9 cellular contexts compared by ENCODE assay signal in the genomic region with DNA sequence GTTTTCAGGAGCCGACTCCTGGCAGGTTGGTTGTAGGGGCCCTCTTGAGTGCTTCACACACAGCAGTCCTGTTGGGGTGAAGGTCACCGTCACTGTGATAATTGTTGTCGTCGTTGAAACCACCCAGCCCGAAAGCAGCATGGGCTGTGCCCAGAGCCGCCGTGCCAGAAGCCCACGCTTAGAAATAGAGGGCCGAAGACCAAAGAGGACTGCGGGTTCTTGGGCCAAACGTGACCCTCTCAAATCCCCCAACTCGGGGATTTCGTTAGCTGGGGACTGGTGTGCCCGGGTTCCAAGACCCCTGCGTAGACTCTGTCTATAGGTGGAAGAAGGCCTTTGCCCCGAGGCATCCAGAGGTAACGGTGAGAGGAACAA. TPM values are rescaled to one million over a fixed set of nuclear protein-coding genes. Genes with fewer than 3 reads are reported as not detected.
DNase-seq lines count a peak whose midpoint lies in the region; ATAC-seq and TF ChIP-seq lines count a peak whose summit lies in the region.
"Had no signal": no experiment of that assay in that cellular context is flagged by ENCODE, and none has a peak within 500 bp of the region (broad histone marks: within the 10 kb centered on the region; RNA-seq: fewer than 3 reads in every experiment).

No MANE protein-coding gene starts in this region.

- intact Hi-C loops in left lung (cut with DNase I) = loop anchor here in 1 of 2 donors (5.0 kb wide), 1 partner anchor 223 kb away; no protein-coding TSS in a partner anchor

- ATAC-seq in activated naive CD8-positive, alpha-beta T cell treated with anti-CD3 and anti-CD28 coated beads, Interleukin-2, amount 10 ng/mL, durations not matched to agents 7 days and 5 days (ENCODE audit: low read depth) = no peak
- no peak for ATAC-seq in left lung
- no peak for ATAC-seq in stimulated activated naive CD8-positive, alpha-beta T cell treated with anti-CD3 and anti-CD28 coated beads, Interleukin-15, amount 100 ng/mL, for 72 hours
- no peak for ATAC-seq in HG03039 (IDR thresholded peaks at IDR 0.05; ENCODE audit: unreplicated experiment)
- no peak for ATAC-seq in GM19035 (IDR thresholded peaks at IDR 0.05; ENCODE audit: unreplicated experiment)

- no peaks in the 10 kb centered on the region for H3K9me3 Mint-ChIP-seq in T-helper 1 cell treated with Interleukin-12 subunit alpha and Interleukin-12 subunit beta and Interleukin-4 antibody, amounts not matched to agents 30 μg/mL and 1 μg/mL, for 36 hours
- no peaks in the 10 kb centered on the region for H3K9me3 Mint-ChIP-seq in activated naive CD8-positive, alpha-beta T cell treated with anti-CD3 and anti-CD28 coated beads, Interleukin-2, amount 10 ng/mL, durations not matched to agents 7 days and 5 days
- no peaks in the 10 kb centered on the region for H3K9me3 Mint-ChIP-seq in stimulated activated naive CD8-positive, alpha-beta T cell treated with anti-CD3 and anti-CD28 coated beads, Interleukin-15, amount 100 ng/mL, for 72 hours

- peak overlapping the region; percentile 88 for H3K4me3 Mint-ChIP-seq in T-helper 1 cell treated with Interleukin-12 subunit alpha and Interleukin-12 subunit beta and Interleukin-4 antibody, amounts not matched to agents 30 μg/mL and 1 μg/mL, for 36 hours
- peak overlapping the region; percentile 91 for H3K4me3 Mint-ChIP-seq in activated naive CD8-positive, alpha-beta T cell treated with anti-CD3 and anti-CD28 coated beads, Interleukin-2, amount 10 ng/mL, durations not matched to agents 7 days and 5 days
- peak overlapping the region; percentile 85 to 93 for H3K4me3 Mint-ChIP-seq in stimulated activated naive CD8-positive, alpha-beta T cell treated with anti-CD3 and anti-CD28 coated beads, Interleukin-15, amount 100 ng/mL, for 72 hours

- peak overlapping the region in 1 of 2 donors; percentile 62 for H3K4me3 ChIP-seq in left lung

- peak overlapping the region; percentile 91 to 92 for H3K27ac ChIP-seq in left lung
- H3K27ac ChIP-seq: 22Rv1 had no signal

- POLR2A ChIA-PET in activated naive CD8-positive, alpha-beta T cell treated with anti-CD3 and anti-CD28 coated beads, Interleukin-2, amount 10 ng/mL, durations not matched to agents 7 days and 5 days (lab: Charles Lee) = interaction anchor here (1.3 to 2.2 kb wide), 4 partner anchors 221 to 421 kb away, joined by 3 to 12 read pairs (median 7); partner anchors contain the start of genes ASB7 and LINS1

- peaks cover 21% of the 10 kb centered on the region for H3K27me3 Mint-ChIP-seq in T-helper 1 cell treated with Interleukin-12 subunit alpha and Interleukin-12 subunit beta and Interleukin-4 antibody, amounts not matched to agents 30 μg/mL and 1 μg/mL, for 36 hours (ENCODE audit: low read depth)
- peaks cover 14% of the 10 kb centered on the region for H3K27me3 Mint-ChIP-seq in activated naive CD8-positive, alpha-beta T cell treated with anti-CD3 and anti-CD28 coated beads, Interleukin-2, amount 10 ng/mL, durations not matched to agents 7 days and 5 days
- H3K27me3 Mint-ChIP-seq in stimulated activated naive CD8-positive, alpha-beta T cell treated with anti-CD3 and anti-CD28 coated beads, Interleukin-15, amount 100 ng/mL, for 72 hours = peaks cover 17% of the 10 kb centered on the region

- H3K4me1 ChIP-seq in left lung = peaks cover 0 to 21% of the 10 kb centered on the region in 2 donors

- DNase-seq in T-helper 1 cell (no peak), left lung (no peak), NCI-H2227 treated with DMSO at 0.1 percent for 48 hours (lab: John Stamatoyannopoulos, UW) (no peak)
- no peak for DNase-seq in activated naive CD8-positive, alpha-beta T cell treated with anti-CD3 and anti-CD28 coated beads, Interleukin-2, amount 10 ng/mL, durations not matched to agents 7 days and 5 days
- DNase-seq in stimulated activated naive CD8-positive, alpha-beta T cell treated with anti-CD3 and anti-CD28 coated beads, Interleukin-15, amount 100 ng/mL, for 72 hours = no peak

- H3K4me1 Mint-ChIP-seq in T-helper 1 cell treated with Interleukin-12 subunit alpha and Interleukin-12 subunit beta and Interleukin-4 antibody, amounts not matched to agents 30 μg/mL and 1 μg/mL, for 36 hours (ENCODE audit: low read depth) = peaks cover 4% of the 10 kb centered on the region
- H3K4me1 Mint-ChIP-seq in activated naive CD8-positive, alpha-beta T cell treated with anti-CD3 and anti-CD28 coated beads, Interleukin-2, amount 10 ng/mL, durations not matched to agents 7 days and 5 days = peaks cover 6% of the 10 kb centered on the region
- peaks cover 10% of the 10 kb centered on the region for H3K4me1 Mint-ChIP-seq in stimulated activated naive CD8-positive, alpha-beta T cell treated with anti-CD3 and anti-CD28 coated beads, Interleukin-15, amount 100 ng/mL, for 72 hours

- no peak overlapping the region for H3K27ac Mint-ChIP-seq in T-helper 1 cell treated with Interleukin-12 subunit alpha and Interleukin-12 subunit beta and Interleukin-4 antibody, amounts not matched to agents 30 μg/mL and 1 μg/mL, for 36 hours
- no peak overlapping the region for H3K27ac Mint-ChIP-seq in activated naive CD8-positive, alpha-beta T cell treated with anti-CD3 and anti-CD28 coated beads, Interleukin-2, amount 10 ng/mL, durations not matched to agents 7 days and 5 days
- no peak overlapping the region for H3K27ac Mint-ChIP-seq in stimulated activated naive CD8-positive, alpha-beta T cell treated with anti-CD3 and anti-CD28 coated beads, Interleukin-15, amount 100 ng/mL, for 72 hours

- H3K27me3 ChIP-seq in left lung = peaks cover 0 to 3% of the 10 kb centered on the region in 2 donors

- H3K9me3 ChIP-seq in left lung = no peaks in the 10 kb centered on the region

- no peak for TF ChIP-seq CTCF in left lung (IDR thresholded peaks at IDR 0.05)

- no peaks in the 10 kb centered on the region for H3K36me3 ChIP-seq in left lung

- H3K36me3 Mint-ChIP-seq in T-helper 1 cell treated with Interleukin-12 subunit alpha and Interleukin-12 subunit beta and Interleukin-4 antibody, amounts not matched to agents 30 μg/mL and 1 μg/mL, for 36 hours (ENCODE audit: low read depth) = peaks cover 1% of the 10 kb centered on the region
- H3K36me3 Mint-ChIP-seq in activated naive CD8-positive, alpha-beta T cell treated with anti-CD3 and anti-CD28 coated beads, Interleukin-2, amount 10 ng/mL, durations not matched to agents 7 days and 5 days = no peaks in the 10 kb centered on the region

RNA-seq across cellular contexts. Expression of gene ADAMTS17, which starts 7.5 kb away (rescaled TPM):
- total RNA-seq in activated naive CD8-positive, alpha-beta T cell treated with anti-CD3 and anti-CD28 coated beads, Interleukin-2, amount 10 ng/mL, durations not matched to agents 7 days and 5 days = 1 to 10 TPM; 5.6 to 7.3 TPM
- 1 to 10 TPM; 2.9 to 3.8 TPM for total RNA-seq in left lung
